In the genomic region with DNA sequence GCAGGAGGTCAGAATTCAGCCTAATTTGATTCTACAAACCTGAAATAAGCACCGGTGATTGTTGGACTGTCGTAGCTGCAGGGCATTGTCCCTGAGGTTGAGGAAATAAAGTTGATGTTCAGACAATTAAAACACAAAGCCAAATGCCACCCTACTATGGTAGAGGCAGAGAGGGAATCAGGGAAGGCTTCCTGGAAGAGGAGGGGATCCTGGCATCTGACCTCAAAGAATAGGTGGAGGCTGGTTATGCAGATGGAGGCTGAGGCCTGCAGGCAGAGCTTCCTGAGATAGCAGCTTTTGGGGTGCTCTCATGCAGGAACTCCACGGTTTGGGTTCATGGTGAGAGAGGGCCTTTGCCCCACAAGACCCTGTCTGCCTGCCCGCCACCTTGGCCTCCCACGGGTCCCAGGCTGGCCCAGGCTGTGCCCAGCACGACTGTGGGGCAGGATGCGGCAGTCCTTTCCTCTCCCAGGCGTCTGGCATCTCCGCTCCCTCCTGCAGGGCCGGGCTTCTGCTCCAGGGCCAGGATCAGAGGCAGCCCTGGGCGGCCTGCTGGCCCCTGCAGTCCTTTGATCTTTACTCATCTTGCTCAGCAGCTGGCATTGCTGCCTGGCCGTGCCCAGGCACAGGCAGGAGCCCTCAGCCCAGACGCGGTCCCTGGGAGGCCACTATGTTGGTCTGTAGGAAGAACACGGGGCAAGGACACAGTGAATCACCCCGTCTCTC, we compare ENCODE assay signal across 24 cellular contexts.
"Had no signal": no experiment of that assay in that cellular context is flagged by ENCODE, and none has a peak within 500 bp of the region (broad histone marks: within the 10 kb centered on the region; RNA-seq: fewer than 3 reads in every experiment).

No MANE protein-coding gene starts in this region.

- H3K4me3 ChIP-seq: SJSA1 had no signal

- H3K4me1 ChIP-seq: SJSA1 had no signal

- DNase-seq: activated CD4-positive, alpha-beta memory T cell treated with anti-CD3 and anti-CD28 coated beads for 36 hours; activated CD4-positive, alpha-beta T cell treated with anti-CD3 and anti-CD28 coated beads, Interleukin-2, amount 10 ng/mL, durations not matched to agents 7 days and 5 days; activated CD4-positive, CD25-positive, alpha-beta regulatory T cell; activated CD8-positive, alpha-beta memory T cell treated with anti-CD3 and anti-CD28 coated beads for 24 hours; activated gamma-delta T cell; activated naive CD4-positive, alpha-beta T cell treated with anti-CD3 and anti-CD28 coated beads for 36 hours; activated T-cell treated with anti-CD3 and anti-CD28 coated beads, Interleukin-2, amount 50 U/mL, for 48 hours; amygdala; NCI-H1092 treated with DMSO at 0.1 percent for 48 hours; NCI-H1417 treated with DMSO at 0.1 percent for 48 hours; NCI-H1694; NCI-H2029; NCI-H510A treated with DMSO at 0.1 percent for 48 hours; NCI-H69; NK-92 treated with Interleukin-12 subunit alpha and Interleukin-12 subunit beta, amount 100 ng/mL, for 24 hours; OCI-M1; SHP77; T-helper 17 cell; T-helper 9 cell had no signal

- H3K4me2 ChIP-seq: KMS-11 had no signal

- H3K27ac ChIP-seq: KMS-11, RWPE1, SJSA1 had no signal

- H3K9ac ChIP-seq: KMS-11 had no signal

- FAIRE-seq: astrocyte, TTC549 had no signal

- H3K36me3 ChIP-seq: SJSA1 had no signal

- H3K9me3 ChIP-seq: SJSA1 had no signal
